Comparison of ENCODE assay signal across 1 cellular context in genomic region chr7:100655908-100656674, GRCh38.
A peak's percentile ranks its signal among the peaks of the same experiment; 100 is the strongest.
TF ChIP-seq lines count a peak whose summit lies in the region.

ACTL6B (minus strand) TSS chr7:100656448; CDS start chr7:100656354, 94 bp downstream.

TF ChIP-seq in K562, 482 proteins besides CTCF, POLR2A, EP300 and RAD21 (continued from another document and continues in another):
- TF ChIP-seq TSHZ1 (CRISPR knock-in tag; IDR thresholded peaks at IDR 0.05) (no peak), JUND (IDR thresholded peaks at IDR 0.05; ENCODE audit: borderline replicate concordance, low read depth, low read length) (peak; percentile 37; the same call in 1 of the 2 replicates), JUND (tag; IDR thresholded peaks at IDR 0.05; ENCODE audit: borderline replicate concordance, low read depth, low read length) (no peak; the same call in 2 of the 3 replicates), SIX5 (IDR thresholded peaks at IDR 0.05; ENCODE audit: borderline replicate concordance in 1 of 2, insufficient read depth in 1 of 2, low read depth in 1 of 2, low read length in 2 of 2) (no peak), USF2 (CRISPR knock-in tag; IDR thresholded peaks at IDR 0.05) (peak; percentile 38), ZNF324 (CRISPR knock-in tag; IDR thresholded peaks at IDR 0.05) (no peak), ELK3 (CRISPR knock-in tag; IDR thresholded peaks at IDR 0.05) (no peak), ZBTB34 (CRISPR knock-in tag; IDR thresholded peaks at IDR 0.05) (no peak), KAT7 (CRISPR knock-in tag; IDR thresholded peaks at IDR 0.05; ENCODE audit: borderline replicate concordance) (no peak), RNF219 (CRISPR knock-in tag; IDR thresholded peaks at IDR 0.05) (no peak), FOXA3 (CRISPR knock-in tag; conservative IDR thresholded peaks at IDR 0.05 in 1 of 2, IDR thresholded peaks at IDR 0.05 in 1 of 2) (peak in 1 of 2 experiments; percentile 84; a peak in 2 of 4 replicates), HNRNPH1 (optimal IDR thresholded peaks at IDR 0.05; ENCODE audit: low read depth, low read length) (no peak), ZNF184 (CRISPR knock-in tag; IDR thresholded peaks at IDR 0.05) (no peak), LARP7 (IDR thresholded peaks at IDR 0.05) (no peak), ZC3H11A (IDR thresholded peaks at IDR 0.05; ENCODE audit: low read depth, low read length) (no peak), RFX7 (CRISPR knock-in tag; IDR thresholded peaks at IDR 0.05) (no peak), SMARCB1 (IDR thresholded peaks at IDR 0.05; ENCODE audit: insufficient read length, low read depth) (no peak), CHD7 (IDR thresholded peaks at IDR 0.05; ENCODE audit: low read depth, low read length) (no peak), RBM14 (IDR thresholded peaks at IDR 0.05; ENCODE audit: borderline replicate concordance, insufficient read depth, low read depth, low read length) (no peak), ZBTB26 (CRISPR knock-in tag; IDR thresholded peaks at IDR 0.05) (no peak), TEAD2 (tag; IDR thresholded peaks at IDR 0.05) (no peak), SMARCE1 (IDR thresholded peaks at IDR 0.05) (no peak), ZNF24 (IDR thresholded peaks at IDR 0.05) (peak; percentile 45; the same call in 1 of the 2 replicates), KLF13 (tag; IDR thresholded peaks at IDR 0.05; ENCODE audit: borderline replicate concordance, low read depth) (no peak), TCF7 (IDR thresholded peaks at IDR 0.05; ENCODE audit: borderline replicate concordance) (no peak), RBBP5 (IDR thresholded peaks at IDR 0.05; ENCODE audit: borderline replicate concordance, insufficient read depth, low read length, poor library complexity, severe bottlenecking) (no peak), ZNF316 (IDR thresholded peaks at IDR 0.05) (no peak), NFRKB (IDR thresholded peaks at IDR 0.05; ENCODE audit: low read depth) (no peak), E4F1 (CRISPR knock-in tag; IDR thresholded peaks at IDR 0.05; ENCODE audit: borderline replicate concordance) (no peak), KDM5B (IDR thresholded peaks at IDR 0.05; ENCODE audit: insufficient replicate concordance, low read depth, low read length) (no peak)
